In the genomic region with DNA sequence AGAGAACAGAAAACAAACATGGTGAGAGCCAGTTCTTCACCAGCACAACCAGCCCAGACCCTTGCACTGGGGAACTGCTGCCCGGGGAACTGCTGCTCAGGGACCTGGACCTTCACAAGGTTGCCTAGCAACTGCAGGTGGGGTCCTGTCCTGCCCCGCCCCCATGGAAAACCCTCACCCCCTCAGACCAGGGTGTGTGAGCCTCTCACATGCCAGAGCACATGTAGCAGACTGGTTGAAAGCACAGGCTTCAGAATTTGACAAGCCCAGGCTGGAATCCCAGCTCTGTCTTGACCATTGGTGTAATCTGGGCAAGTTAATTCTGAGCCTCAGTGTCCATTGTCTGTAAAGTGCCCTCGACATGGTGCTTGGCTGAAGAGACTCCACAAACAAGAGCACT, we compare ENCODE assay signal across 24 cellular contexts.
"Had no signal": no experiment of that assay in that cellular context is flagged by ENCODE, and none has a peak within 500 bp of the region (broad histone marks: within the 10 kb centered on the region; RNA-seq: fewer than 3 reads in every experiment).

No MANE protein-coding gene starts in this region.

- FAIRE-seq: endothelial cell of umbilical vein, islet of Langerhans, keratinocyte had no signal

- H3K27me3 ChIP-seq: colonic mucosa, gastrocnemius medialis, heart right ventricle, left lung had no signal

- H3K4me3 ChIP-seq: colonic mucosa, esophagus squamous epithelium, gastrocnemius medialis, heart right ventricle, left lung, lower lobe of right lung had no signal

- DNase-seq: colonic mucosa; cortex of kidney; effector CD4-positive, alpha-beta T cell; effector memory CD4-positive, alpha-beta T cell; erythroblast; esophagus squamous epithelium; foreskin fibroblast; foreskin melanocyte; gastrocnemius medialis; glutamatergic neuron; head of caudate nucleus; heart right ventricle; hippocampal formation; left cardiac atrium; left lung; left ventricle myocardium superior; lower lobe of right lung; mesenchymal stem cell; midbrain; naive thymus-derived CD4-positive, alpha-beta T cell had no signal

- ATAC-seq: esophagus mucosa; gastrocnemius medialis; heart right ventricle; left cardiac atrium; left lung; left ventricle myocardium superior; lower lobe of right lung; naive thymus-derived CD4-positive, alpha-beta T cell had no signal

- H3K36me3 ChIP-seq: colonic mucosa, esophagus squamous epithelium, gastrocnemius medialis, lower lobe of right lung had no signal
